1 cellular context compared by ENCODE assay signal in the genomic region with DNA sequence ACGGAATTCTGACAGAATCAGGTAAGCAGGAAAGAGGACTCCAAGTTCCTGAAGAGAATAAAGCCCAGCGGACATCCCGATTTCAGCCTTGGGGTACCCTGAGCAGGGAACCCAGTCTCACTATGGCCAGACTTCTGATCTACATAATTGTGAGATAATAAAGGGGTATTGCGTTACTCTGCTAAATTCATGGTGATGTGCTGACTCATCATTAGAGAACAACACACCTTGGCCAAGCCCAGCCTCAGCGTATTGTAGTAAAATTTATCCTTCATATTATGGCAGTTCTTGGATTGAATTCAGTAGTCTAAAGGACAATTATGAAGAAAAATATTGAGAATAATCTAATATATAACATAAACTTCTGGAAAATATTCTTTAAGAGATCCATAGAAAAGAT.
TF ChIP-seq lines count a peak whose summit lies in the region.

No MANE protein-coding gene starts in this region.

TF ChIP-seq in GM23338, 12 proteins besides CTCF, POLR2A, EP300 and RAD21 (continued from another document):
- TF ChIP-seq, protein P1, sequence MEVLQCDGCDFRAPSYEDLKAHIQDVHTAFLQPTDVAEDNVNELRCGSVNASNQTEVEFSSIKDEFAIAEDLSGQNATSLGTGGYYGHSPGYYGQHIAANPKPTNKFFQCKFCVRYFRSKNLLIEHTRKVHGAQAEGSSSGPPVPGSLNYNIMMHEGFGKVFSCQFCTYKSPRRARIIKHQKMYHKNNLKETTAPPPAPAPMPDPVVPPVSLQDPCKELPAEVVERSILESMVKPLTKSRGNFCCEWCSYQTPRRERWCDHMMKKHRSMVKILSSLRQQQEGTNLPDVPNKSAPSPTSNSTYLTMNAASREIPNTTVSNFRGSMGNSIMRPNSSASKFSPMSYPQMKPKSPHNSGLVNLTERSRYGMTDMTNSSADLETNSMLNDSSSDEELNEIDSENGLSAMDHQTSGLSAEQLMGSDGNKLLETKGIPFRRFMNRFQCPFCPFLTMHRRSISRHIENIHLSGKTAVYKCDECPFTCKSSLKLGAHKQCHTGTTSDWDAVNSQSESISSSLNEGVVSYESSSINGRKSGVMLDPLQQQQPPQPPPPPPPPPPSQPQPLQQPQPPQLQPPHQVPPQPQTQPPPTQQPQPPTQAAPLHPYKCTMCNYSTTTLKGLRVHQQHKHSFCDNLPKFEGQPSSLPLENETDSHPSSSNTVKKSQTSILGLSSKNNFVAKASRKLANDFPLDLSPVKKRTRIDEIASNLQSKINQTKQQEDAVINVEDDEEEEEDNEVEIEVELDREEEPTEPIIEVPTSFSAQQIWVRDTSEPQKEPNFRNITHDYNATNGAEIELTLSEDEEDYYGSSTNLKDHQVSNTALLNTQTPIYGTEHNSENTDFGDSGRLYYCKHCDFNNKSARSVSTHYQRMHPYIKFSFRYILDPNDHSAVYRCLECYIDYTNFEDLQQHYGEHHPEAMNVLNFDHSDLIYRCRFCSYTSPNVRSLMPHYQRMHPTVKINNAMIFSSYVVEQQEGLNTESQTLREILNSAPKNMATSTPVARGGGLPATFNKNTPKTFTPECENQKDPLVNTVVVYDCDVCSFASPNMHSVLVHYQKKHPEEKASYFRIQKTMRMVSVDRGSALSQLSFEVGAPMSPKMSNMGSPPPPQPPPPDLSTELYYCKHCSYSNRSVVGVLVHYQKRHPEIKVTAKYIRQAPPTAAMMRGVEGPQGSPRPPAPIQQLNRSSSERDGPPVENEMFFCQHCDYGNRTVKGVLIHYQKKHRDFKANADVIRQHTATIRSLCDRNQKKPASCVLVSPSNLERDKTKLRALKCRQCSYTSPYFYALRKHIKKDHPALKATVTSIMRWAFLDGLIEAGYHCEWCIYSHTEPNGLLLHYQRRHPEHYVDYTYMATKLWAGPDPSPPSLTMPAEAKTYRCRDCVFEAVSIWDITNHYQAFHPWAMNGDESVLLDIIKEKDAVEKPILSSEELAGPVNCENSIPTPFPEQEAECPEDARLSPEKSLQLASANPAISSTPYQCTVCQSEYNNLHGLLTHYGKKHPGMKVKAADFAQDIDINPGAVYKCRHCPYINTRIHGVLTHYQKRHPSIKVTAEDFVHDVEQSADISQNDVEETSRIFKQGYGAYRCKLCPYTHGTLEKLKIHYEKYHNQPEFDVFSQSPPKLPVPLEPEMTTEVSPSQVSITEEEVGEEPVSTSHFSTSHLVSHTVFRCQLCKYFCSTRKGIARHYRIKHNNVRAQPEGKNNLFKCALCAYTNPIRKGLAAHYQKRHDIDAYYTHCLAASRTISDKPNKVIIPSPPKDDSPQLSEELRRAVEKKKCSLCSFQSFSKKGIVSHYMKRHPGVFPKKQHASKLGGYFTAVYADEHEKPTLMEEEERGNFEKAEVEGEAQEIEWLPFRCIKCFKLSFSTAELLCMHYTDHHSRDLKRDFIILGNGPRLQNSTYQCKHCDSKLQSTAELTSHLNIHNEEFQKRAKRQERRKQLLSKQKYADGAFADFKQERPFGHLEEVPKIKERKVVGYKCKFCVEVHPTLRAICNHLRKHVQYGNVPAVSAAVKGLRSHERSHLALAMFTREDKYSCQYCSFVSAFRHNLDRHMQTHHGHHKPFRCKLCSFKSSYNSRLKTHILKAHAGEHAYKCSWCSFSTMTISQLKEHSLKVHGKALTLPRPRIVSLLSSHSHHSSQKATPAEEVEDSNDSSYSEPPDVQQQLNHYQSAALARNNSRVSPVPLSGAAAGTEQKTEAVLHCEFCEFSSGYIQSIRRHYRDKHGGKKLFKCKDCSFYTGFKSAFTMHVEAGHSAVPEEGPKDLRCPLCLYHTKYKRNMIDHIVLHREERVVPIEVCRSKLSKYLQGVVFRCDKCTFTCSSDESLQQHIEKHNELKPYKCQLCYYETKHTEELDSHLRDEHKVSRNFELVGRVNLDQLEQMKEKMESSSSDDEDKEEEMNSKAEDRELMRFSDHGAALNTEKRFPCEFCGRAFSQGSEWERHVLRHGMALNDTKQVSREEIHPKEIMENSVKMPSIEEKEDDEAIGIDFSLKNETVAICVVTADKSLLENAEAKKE (CRISPR knock-in tag; IDR thresholded peaks at IDR 0.05): no peak
- TF ChIP-seq POLR2AphosphoS5 (IDR thresholded peaks at IDR 0.05; ENCODE audit: low read depth): no peak
- TF ChIP-seq NANOG (IDR thresholded peaks at IDR 0.05; ENCODE audit: borderline replicate concordance): no peak
- no peak for TF ChIP-seq CREB1 (CRISPR knock-in tag; IDR thresholded peaks at IDR 0.05; ENCODE audit: low read depth)
- no peak for TF ChIP-seq ZNF114 (CRISPR knock-in tag; IDR thresholded peaks at IDR 0.05)
- no peak for TF ChIP-seq STAT1 (IDR thresholded peaks at IDR 0.05; ENCODE audit: unreplicated experiment)
- TF ChIP-seq EZH2phosphoT487 (IDR thresholded peaks at IDR 0.05; ENCODE audit: unreplicated experiment): no peak
- no peak for TF ChIP-seq ZNF331 (CRISPR knock-in tag; IDR thresholded peaks at IDR 0.05; ENCODE audit: low read depth)
- TF ChIP-seq ETS1 (IDR thresholded peaks at IDR 0.05): no peak
